9 cellular contexts compared by ENCODE assay signal in genomic region chr14:73634333-73634833, GRCh38. TPM values are rescaled to one million over a fixed set of nuclear protein-coding genes. Genes with fewer than 3 reads are reported as not detected.
DNase-seq lines count a peak whose midpoint lies in the region; ATAC-seq and TF ChIP-seq lines count a peak whose summit lies in the region.
"Had no signal": no experiment of that assay in that cellular context is flagged by ENCODE, and none has a peak within 500 bp of the region (broad histone marks: within the 10 kb centered on the region; RNA-seq: fewer than 3 reads in every experiment).

No MANE protein-coding gene starts in this region.

- H3K27ac ChIP-seq in ascending aorta (peak overlapping the region; percentile 30 to 72), iPS-18a (ENCODE audit: low read length) (no peak overlapping the region)

- peak overlapping the region; percentile 72 for H3K9ac ChIP-seq in iPS-18a (ENCODE audit: low read length)

- H3K4me3 Mint-ChIP-seq in IgD-negative memory B cell, result peak overlapping the region; percentile 67 to 93 (median 86)

- no peaks in the 10 kb centered on the region for H3K9me3 Mint-ChIP-seq in IgD-negative memory B cell

- H3K4me3 ChIP-seq in ascending aorta (peak overlapping the region; percentile 43 to 82), iPS-18a (ENCODE audit: low read length) (peak overlapping the region; percentile 73), skeletal muscle cell (ENCODE audit: low read depth, low read length) (peak overlapping the region; percentile 49)

- intact Hi-C loops in ascending aorta (cut with DNase I), result loop anchor here (5.0 kb wide), 1 partner anchor 142 kb away; the partner anchor contains the start of gene RIOX1

- H3K27ac Mint-ChIP-seq in IgD-negative memory B cell, result no peak overlapping the region

- peaks cover 0 to 2% of the 10 kb centered on the region in 2 donors for H3K4me1 ChIP-seq in ascending aorta
- peaks cover 8% of the 10 kb centered on the region for H3K4me1 ChIP-seq in iPS-18a (ENCODE audit: control insufficient read depth, low read depth, low read length)

- peak; percentile 34 to 64 (median 46) for TF ChIP-seq CTCF in ascending aorta (IDR thresholded peaks at IDR 0.05)

- DNase-seq in DMS153 (lab: John Stamatoyannopoulos, UW), result peak; percentile 8
- peak in 1 of 2 donors; percentile 66 for DNase-seq in ascending aorta (ENCODE audit: low spot score in 2 of 2)
- no peak for DNase-seq in skeletal muscle cell (ENCODE audit: low read depth)
- no peak for DNase-seq in DMS114 treated with DMSO at 0.1 percent for 48 hours (lab: John Stamatoyannopoulos, UW; ENCODE audit: unreplicated experiment)

- no peaks in the 10 kb centered on the region for H3K36me3 ChIP-seq in ascending aorta
- no peaks in the 10 kb centered on the region for H3K36me3 ChIP-seq in iPS-18a (ENCODE audit: control insufficient read depth, low read depth, low read length)

- H3K36me3 Mint-ChIP-seq in IgD-negative memory B cell, result peaks cover 3% of the 10 kb centered on the region

- H3K27me3 Mint-ChIP-seq in IgD-negative memory B cell, result no peaks in the 10 kb centered on the region

- ATAC-seq in activated CD4-positive, CD25-positive, alpha-beta regulatory T cell treated with anti-CD3 and anti-CD28 coated beads, Interleukin-2, amount 50 U/mL, for 24 hours, result no peak
- no peak for ATAC-seq in GM18868 (IDR thresholded peaks at IDR 0.05; ENCODE audit: unreplicated experiment)

- no peaks in the 10 kb centered on the region for H3K27me3 ChIP-seq in ascending aorta
- no peaks in the 10 kb centered on the region for H3K27me3 ChIP-seq in iPS-18a (ENCODE audit: control insufficient read depth, insufficient read depth, low read length)

- H3K4me1 Mint-ChIP-seq in IgD-negative memory B cell, result peaks cover 4 to 6% (median 4%) of the 10 kb centered on the region in 3 donors

- H3K9me3 ChIP-seq in ascending aorta, result no peaks in the 10 kb centered on the region
- H3K9me3 ChIP-seq in iPS-18a (ENCODE audit: control insufficient read depth, low read depth, low read length), result no peaks in the 10 kb centered on the region

RNA-seq across cellular contexts. Expression of gene DNAL1, which starts 10.4 kb away (rescaled TPM):
- polyA plus RNA-seq in IgD-negative memory B cell, result 3.9 TPM
- total RNA-seq in ascending aorta, result 1.5 TPM

RNA-seq across cellular contexts. Expression of gene ACOT6, which starts 22.1 kb away (rescaled TPM):
- not detected for polyA plus RNA-seq in IgD-negative memory B cell
- total RNA-seq in ascending aorta, result not detected
- total RNA-seq: renal cortical epithelial cell had no signal

RNA-seq across cellular contexts. Expression of gene ACOT4, which starts 42.7 kb away (rescaled TPM):
- polyA plus RNA-seq in IgD-negative memory B cell, result 2.4 TPM
- total RNA-seq in ascending aorta, result 1.9 TPM
